In the genomic region with DNA sequence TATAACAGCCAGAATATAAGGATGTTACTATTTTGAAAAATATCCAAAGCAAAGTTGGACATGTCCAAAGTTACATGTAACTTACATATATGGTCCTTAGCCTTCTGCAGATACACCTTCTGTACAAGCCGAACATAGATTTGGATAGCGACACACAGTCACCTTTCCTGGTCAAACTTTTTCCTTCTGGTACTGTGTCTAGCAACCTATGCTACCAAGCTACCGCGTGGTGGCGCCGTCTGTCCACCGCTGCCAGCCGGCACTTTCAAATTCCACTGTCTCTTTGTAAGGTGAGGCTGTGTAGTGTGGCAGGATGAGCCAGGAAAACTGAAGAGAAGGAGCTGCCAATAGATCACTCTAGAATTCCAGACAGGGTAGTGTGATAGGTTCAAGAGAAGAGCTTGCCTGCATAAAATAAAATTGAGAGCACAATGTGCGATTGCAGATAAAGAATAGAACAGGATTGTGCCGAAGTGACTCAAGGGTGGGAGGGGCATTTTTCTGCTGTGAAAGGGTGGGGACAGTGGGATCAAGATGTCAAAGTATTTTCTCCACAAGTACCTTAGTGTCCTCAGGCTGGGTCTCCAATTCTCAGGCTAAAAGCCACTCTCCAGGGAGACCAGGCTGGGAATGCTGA, we compare ENCODE assay signal across 1 cellular context.
TF ChIP-seq lines count a peak whose summit lies in the region.

No MANE protein-coding gene starts in this region.

TF ChIP-seq in HepG2, 621 proteins besides CTCF, POLR2A, EP300 and RAD21 (continued from another document and continues in another):
- TF ChIP-seq PHF8 (CRISPR knock-in tag; IDR thresholded peaks at IDR 0.05) (peak; percentile 35; the same call in 1 of the 2 replicates), IRX3 (CRISPR knock-in tag; IDR thresholded peaks at IDR 0.05; ENCODE audit: borderline replicate concordance, low read depth) (no peak), SATB2 (CRISPR knock-in tag; IDR thresholded peaks at IDR 0.05) (no peak), MXI1 (IDR thresholded peaks at IDR 0.05; ENCODE audit: borderline replicate concordance, low read depth, low read length) (peak; percentile 39; the same call in 1 of the 3 replicates), FOXK1 (CRISPR knock-in tag; IDR thresholded peaks at IDR 0.05; ENCODE audit: borderline replicate concordance, low read depth) (no peak), KAT7 (CRISPR knock-in tag; IDR thresholded peaks at IDR 0.05; ENCODE audit: borderline replicate concordance) (no peak), ZNF441 (CRISPR knock-in tag; IDR thresholded peaks at IDR 0.05; ENCODE audit: borderline replicate concordance) (no peak), ZNF160 (CRISPR knock-in tag; IDR thresholded peaks at IDR 0.05) (no peak), KDM6A (CRISPR knock-in tag; IDR thresholded peaks at IDR 0.05; ENCODE audit: low read depth) (no peak), MBD4 (IDR thresholded peaks at IDR 0.05; ENCODE audit: borderline replicate concordance, low read length) (no peak), ZNF264 (CRISPR knock-in tag; IDR thresholded peaks at IDR 0.05) (no peak), KMT2B (CRISPR knock-in tag; IDR thresholded peaks at IDR 0.05) (0 out of 2 replicates have a peak, but pooled peaks have one; percentile 43), MYNN (CRISPR knock-in tag; IDR thresholded peaks at IDR 0.05; ENCODE audit: low read depth) (peak; percentile 73; the same call in 1 of the 2 replicates), ZNF605 (CRISPR knock-in tag; IDR thresholded peaks at IDR 0.05) (no peak), TAF1 (CRISPR knock-in tag; IDR thresholded peaks at IDR 0.05) (no peak), ZNF773 (CRISPR knock-in tag; IDR thresholded peaks at IDR 0.05; ENCODE audit: borderline replicate concordance) (no peak), ZBTB3 (CRISPR knock-in tag; IDR thresholded peaks at IDR 0.05; ENCODE audit: borderline replicate concordance, low read depth) (no peak), DNMT3B (CRISPR knock-in tag; conservative IDR thresholded peaks at IDR 0.05) (peak; percentile 69; the same call in 1 of the 2 replicates), SRSF1 (optimal IDR thresholded peaks at IDR 0.05; ENCODE audit: low read depth, low read length) (no peak), KDM5B (CRISPR knock-in tag; IDR thresholded peaks at IDR 0.05; ENCODE audit: borderline replicate concordance) (no peak), TGIF2 (CRISPR knock-in tag; IDR thresholded peaks at IDR 0.05) (0 out of 2 replicates have a peak, but pooled peaks have one; percentile 34), ZIK1 (CRISPR knock-in tag; IDR thresholded peaks at IDR 0.05; ENCODE audit: borderline replicate concordance, low read depth) (no peak), ZNF530 (CRISPR knock-in tag; IDR thresholded peaks at IDR 0.05; ENCODE audit: low read depth) (no peak), FOXM1 (CRISPR knock-in tag; IDR thresholded peaks at IDR 0.05) (no peak), KAT8 (CRISPR knock-in tag; IDR thresholded peaks at IDR 0.05) (peak; percentile 60)
- TF ChIP-seq, protein P1, sequence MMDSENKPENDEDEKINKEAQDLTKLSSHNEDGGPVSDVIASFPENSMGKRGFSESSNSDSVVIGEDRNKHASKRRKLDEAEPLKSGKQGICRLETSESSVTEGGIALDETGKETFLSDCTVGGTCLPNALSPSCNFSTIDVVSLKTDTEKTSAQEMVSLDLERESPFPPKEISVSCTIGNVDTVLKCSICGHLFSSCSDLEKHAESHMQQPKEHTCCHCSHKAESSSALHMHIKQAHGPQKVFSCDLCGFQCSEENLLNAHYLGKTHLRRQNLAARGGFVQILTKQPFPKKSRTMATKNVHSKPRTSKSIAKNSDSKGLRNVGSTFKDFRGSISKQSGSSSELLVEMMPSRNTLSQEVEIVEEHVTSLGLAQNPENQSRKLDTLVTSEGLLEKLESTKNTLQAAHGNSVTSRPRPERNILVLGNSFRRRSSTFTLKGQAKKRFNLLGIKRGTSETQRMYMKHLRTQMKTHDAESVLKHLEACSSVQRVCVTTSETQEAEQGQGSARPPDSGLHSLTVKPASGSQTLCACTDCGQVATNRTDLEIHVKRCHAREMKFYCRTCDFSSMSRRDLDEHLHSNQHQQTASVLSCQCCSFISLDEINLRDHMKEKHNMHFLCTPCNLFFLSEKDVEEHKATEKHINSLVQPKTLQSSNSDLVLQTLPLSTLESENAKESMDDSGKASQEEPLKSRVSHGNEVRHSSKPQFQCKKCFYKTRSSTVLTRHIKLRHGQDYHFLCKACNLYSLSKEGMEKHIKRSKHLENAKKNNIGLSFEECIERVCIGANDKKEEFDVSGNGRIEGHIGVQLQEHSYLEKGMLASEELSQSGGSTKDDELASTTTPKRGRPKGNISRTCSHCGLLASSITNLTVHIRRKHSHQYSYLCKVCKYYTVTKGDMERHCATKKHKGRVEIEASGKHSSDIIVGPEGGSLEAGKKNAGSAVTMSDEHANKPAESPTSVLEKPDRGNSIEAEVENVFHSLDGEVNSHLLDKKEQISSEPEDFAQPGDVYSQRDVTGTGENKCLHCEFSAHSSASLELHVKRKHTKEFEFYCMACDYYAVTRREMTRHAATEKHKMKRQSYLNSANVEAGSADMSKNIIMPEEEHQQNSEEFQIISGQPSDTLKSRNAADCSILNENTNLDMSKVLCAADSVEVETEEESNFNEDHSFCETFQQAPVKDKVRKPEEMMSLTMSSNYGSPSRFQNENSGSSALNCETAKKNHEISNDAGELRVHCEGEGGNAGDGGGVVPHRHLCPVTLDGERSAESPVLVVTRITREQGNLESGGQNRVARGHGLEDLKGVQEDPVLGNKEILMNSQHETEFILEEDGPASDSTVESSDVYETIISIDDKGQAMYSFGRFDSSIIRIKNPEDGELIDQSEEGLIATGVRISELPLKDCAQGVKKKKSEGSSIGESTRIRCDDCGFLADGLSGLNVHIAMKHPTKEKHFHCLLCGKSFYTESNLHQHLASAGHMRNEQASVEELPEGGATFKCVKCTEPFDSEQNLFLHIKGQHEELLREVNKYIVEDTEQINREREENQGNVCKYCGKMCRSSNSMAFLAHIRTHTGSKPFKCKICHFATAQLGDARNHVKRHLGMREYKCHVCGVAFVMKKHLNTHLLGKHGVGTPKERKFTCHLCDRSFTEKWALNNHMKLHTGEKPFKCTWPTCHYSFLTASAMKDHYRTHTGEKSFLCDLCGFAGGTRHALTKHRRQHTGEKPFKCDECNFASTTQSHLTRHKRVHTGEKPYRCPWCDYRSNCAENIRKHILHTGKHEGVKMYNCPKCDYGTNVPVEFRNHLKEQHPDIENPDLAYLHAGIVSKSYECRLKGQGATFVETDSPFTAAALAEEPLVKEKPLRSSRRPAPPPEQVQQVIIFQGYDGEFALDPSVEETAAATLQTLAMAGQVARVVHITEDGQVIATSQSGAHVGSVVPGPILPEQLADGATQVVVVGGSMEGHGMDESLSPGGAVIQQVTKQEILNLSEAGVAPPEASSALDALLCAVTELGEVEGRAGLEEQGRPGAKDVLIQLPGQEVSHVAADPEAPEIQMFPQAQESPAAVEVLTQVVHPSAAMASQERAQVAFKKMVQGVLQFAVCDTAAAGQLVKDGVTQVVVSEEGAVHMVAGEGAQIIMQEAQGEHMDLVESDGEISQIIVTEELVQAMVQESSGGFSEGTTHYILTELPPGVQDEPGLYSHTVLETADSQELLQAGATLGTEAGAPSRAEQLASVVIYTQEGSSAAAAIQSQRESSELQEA (CRISPR knock-in tag; IDR thresholded peaks at IDR 0.05; ENCODE audit: not compliant biosample characterization): no peak
- TF ChIP-seq, protein P2, sequence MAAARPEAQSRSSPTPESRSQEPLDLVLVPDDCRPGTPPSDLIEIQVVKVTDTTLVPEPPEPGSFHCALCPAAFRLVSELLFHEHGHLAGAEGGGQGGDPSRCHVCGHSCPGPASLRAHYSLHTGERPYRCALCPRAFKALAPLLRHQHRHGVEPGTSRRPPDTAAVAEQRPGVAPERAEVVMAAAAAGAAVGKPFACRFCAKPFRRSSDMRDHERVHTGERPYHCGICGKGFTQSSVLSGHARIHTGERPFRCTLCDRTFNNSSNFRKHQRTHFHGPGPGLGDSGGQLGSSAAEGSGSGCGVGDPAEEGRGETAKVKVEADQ (CRISPR knock-in tag; IDR thresholded peaks at IDR 0.05; ENCODE audit: borderline replicate concordance): no peak
- TF ChIP-seq, protein P3, sequence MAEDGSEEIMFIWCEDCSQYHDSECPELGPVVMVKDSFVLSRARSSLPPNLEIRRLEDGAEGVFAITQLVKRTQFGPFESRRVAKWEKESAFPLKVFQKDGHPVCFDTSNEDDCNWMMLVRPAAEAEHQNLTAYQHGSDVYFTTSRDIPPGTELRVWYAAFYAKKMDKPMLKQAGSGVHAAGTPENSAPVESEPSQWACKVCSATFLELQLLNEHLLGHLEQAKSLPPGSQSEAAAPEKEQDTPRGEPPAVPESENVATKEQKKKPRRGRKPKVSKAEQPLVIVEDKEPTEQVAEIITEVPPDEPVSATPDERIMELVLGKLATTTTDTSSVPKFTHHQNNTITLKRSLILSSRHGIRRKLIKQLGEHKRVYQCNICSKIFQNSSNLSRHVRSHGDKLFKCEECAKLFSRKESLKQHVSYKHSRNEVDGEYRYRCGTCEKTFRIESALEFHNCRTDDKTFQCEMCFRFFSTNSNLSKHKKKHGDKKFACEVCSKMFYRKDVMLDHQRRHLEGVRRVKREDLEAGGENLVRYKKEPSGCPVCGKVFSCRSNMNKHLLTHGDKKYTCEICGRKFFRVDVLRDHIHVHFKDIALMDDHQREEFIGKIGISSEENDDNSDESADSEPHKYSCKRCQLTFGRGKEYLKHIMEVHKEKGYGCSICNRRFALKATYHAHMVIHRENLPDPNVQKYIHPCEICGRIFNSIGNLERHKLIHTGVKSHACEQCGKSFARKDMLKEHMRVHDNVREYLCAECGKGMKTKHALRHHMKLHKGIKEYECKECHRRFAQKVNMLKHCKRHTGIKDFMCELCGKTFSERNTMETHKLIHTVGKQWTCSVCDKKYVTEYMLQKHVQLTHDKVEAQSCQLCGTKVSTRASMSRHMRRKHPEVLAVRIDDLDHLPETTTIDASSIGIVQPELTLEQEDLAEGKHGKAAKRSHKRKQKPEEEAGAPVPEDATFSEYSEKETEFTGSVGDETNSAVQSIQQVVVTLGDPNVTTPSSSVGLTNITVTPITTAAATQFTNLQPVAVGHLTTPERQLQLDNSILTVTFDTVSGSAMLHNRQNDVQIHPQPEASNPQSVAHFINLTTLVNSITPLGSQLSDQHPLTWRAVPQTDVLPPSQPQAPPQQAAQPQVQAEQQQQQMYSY (CRISPR knock-in tag; IDR thresholded peaks at IDR 0.05): no peak
- TF ChIP-seq, protein P4, sequence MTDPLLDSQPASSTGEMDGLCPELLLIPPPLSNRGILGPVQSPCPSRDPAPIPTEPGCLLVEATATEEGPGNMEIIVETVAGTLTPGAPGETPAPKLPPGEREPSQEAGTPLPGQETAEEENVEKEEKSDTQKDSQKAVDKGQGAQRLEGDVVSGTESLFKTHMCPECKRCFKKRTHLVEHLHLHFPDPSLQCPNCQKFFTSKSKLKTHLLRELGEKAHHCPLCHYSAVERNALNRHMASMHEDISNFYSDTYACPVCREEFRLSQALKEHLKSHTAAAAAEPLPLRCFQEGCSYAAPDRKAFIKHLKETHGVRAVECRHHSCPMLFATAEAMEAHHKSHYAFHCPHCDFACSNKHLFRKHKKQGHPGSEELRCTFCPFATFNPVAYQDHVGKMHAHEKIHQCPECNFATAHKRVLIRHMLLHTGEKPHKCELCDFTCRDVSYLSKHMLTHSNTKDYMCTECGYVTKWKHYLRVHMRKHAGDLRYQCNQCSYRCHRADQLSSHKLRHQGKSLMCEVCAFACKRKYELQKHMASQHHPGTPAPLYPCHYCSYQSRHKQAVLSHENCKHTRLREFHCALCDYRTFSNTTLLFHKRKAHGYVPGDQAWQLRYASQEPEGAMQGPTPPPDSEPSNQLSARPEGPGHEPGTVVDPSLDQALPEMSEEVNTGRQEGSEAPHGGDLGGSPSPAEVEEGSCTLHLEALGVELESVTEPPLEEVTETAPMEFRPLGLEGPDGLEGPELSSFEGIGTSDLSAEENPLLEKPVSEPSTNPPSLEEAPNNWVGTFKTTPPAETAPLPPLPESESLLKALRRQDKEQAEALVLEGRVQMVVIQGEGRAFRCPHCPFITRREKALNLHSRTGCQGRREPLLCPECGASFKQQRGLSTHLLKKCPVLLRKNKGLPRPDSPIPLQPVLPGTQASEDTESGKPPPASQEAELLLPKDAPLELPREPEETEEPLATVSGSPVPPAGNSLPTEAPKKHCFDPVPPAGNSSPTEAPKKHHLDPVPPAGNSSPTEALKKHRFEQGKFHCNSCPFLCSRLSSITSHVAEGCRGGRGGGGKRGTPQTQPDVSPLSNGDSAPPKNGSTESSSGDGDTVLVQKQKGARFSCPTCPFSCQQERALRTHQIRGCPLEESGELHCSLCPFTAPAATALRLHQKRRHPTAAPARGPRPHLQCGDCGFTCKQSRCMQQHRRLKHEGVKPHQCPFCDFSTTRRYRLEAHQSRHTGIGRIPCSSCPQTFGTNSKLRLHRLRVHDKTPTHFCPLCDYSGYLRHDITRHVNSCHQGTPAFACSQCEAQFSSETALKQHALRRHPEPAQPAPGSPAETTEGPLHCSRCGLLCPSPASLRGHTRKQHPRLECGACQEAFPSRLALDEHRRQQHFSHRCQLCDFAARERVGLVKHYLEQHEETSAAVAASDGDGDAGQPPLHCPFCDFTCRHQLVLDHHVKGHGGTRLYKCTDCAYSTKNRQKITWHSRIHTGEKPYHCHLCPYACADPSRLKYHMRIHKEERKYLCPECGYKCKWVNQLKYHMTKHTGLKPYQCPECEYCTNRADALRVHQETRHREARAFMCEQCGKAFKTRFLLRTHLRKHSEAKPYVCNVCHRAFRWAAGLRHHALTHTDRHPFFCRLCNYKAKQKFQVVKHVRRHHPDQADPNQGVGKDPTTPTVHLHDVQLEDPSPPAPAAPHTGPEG (CRISPR knock-in tag; IDR thresholded peaks at IDR 0.05): no peak
- TF ChIP-seq, protein P5, sequence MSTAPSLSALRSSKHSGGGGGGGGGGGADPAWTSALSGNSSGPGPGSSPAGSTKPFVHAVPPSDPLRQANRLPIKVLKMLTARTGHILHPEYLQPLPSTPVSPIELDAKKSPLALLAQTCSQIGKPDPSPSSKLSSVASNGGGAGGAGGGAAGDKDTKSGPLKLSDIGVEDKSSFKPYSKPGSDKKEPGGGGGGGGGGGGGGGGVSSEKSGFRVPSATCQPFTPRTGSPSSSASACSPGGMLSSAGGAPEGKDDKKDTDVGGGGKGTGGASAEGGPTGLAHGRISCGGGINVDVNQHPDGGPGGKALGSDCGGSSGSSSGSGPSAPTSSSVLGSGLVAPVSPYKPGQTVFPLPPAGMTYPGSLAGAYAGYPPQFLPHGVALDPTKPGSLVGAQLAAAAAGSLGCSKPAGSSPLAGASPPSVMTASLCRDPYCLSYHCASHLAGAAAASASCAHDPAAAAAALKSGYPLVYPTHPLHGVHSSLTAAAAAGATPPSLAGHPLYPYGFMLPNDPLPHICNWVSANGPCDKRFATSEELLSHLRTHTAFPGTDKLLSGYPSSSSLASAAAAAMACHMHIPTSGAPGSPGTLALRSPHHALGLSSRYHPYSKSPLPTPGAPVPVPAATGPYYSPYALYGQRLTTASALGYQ (CRISPR knock-in tag; IDR thresholded peaks at IDR 0.05): no peak
- TF ChIP-seq, protein P6, sequence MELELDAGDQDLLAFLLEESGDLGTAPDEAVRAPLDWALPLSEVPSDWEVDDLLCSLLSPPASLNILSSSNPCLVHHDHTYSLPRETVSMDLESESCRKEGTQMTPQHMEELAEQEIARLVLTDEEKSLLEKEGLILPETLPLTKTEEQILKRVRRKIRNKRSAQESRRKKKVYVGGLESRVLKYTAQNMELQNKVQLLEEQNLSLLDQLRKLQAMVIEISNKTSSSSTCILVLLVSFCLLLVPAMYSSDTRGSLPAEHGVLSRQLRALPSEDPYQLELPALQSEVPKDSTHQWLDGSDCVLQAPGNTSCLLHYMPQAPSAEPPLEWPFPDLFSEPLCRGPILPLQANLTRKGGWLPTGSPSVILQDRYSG (CRISPR knock-in tag; IDR thresholded peaks at IDR 0.05): no peak
- TF ChIP-seq, protein P7, sequence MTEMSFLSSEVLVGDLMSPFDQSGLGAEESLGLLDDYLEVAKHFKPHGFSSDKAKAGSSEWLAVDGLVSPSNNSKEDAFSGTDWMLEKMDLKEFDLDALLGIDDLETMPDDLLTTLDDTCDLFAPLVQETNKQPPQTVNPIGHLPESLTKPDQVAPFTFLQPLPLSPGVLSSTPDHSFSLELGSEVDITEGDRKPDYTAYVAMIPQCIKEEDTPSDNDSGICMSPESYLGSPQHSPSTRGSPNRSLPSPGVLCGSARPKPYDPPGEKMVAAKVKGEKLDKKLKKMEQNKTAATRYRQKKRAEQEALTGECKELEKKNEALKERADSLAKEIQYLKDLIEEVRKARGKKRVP (CRISPR knock-in tag; IDR thresholded peaks at IDR 0.05): no peak
